In the genomic region with DNA sequence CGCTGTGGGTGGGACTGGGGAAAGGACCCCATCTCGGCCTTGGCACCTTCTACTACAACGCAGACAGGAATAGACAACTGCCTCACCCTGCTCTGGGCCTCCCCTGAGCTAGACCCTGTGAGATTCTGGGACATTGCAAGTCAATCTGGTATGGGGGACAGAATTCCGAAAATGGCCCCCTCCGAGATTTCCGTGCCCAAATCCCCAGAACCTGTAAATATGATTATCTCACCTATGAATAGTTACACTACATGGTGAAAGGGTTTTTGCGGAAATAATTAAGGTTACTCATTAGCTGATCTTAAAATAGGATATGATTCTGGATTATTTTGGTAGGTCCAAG, we compare ENCODE assay signal across 8 cellular contexts. TPM values are rescaled to one million over a fixed set of nuclear protein-coding genes. Genes with fewer than 3 reads are reported as not detected.
A peak's percentile ranks its signal among the peaks of the same experiment; 100 is the strongest.
DNase-seq lines count a peak whose midpoint lies in the region; ATAC-seq, FAIRE-seq and TF ChIP-seq lines count a peak whose summit lies in the region.

No MANE protein-coding gene starts in this region.

- no peak for DNase-seq in activated CD4-positive, alpha-beta T cell treated with anti-CD3 and anti-CD28 coated beads, Interleukin-2, amount 10 ng/mL, durations not matched to agents 24 days and 14 days
- DNase-seq in activated CD4-positive, alpha-beta T cell treated with anti-CD3 and anti-CD28 coated beads, Interleukin-2, amount 50 U/mL, for 4 hours: no peak
- DNase-seq in astrocyte of the cerebellum (ENCODE audit: low read depth): no peak
- DNase-seq in HepG2 (ENCODE audit: low spot score): no peak
- DNase-seq in thoracic aorta (ENCODE audit: low spot score): no peak
- DNase-seq in GDM1 (lab: John Stamatoyannopoulos, UW): no peak
- no peak for DNase-seq in superior temporal gyrus (ENCODE audit: extremely low spot score)

- H3K27me3 ChIP-seq in HepG2 (ENCODE audit: control insufficient read depth in 1 of 2, insufficient read depth in 2 of 2, low read length in 2 of 2) (no peaks in the 10 kb centered on the region; a peak in 1 of 5 replicates), thoracic aorta (replicated peaks; ENCODE audit: insufficient read depth) (no peaks in the 10 kb centered on the region)

- TF ChIP-seq CTCF in astrocyte of the cerebellum (IDR thresholded peaks at IDR 0.05; ENCODE audit: low read depth, low read length, missing control alignments) (no peak), HepG2 (CRISPR knock-in tag; IDR thresholded peaks at IDR 0.05) (no peak), thoracic aorta (IDR thresholded peaks at IDR 0.05) (no peak)

- H3K4me3 ChIP-seq in astrocyte of the cerebellum (ENCODE audit: low read depth, low read length) (peak overlapping the region; percentile 71), HepG2 (replicated peaks in 1 of 3; ENCODE audit: insufficient read depth in 1 of 3, low read depth in 2 of 3, low read length in 3 of 3) (peak overlapping the region; percentile 78 to 94 (median 90)), thoracic aorta (peak overlapping the region; percentile 97)

- no peaks in the 10 kb centered on the region for H3K9me3 Mint-ChIP-seq in activated CD4-positive, alpha-beta T cell treated with anti-CD3 and anti-CD28 coated beads, Interleukin-2, amount 10 ng/mL, durations not matched to agents 24 days and 14 days

- peak overlapping the region; percentile 93 for H3K4me3 Mint-ChIP-seq in activated CD4-positive, alpha-beta T cell treated with anti-CD3 and anti-CD28 coated beads, Interleukin-2, amount 10 ng/mL, durations not matched to agents 24 days and 14 days

- peaks cover 5 to 6% of the 10 kb centered on the region in 2 experiments; a peak in 4 of 5 replicates for H3K36me3 ChIP-seq in HepG2 (replicated peaks in 1 of 2; ENCODE audit: control insufficient read depth in 1 of 2, insufficient read depth in 2 of 2, low read length in 2 of 2)
- H3K36me3 ChIP-seq in thoracic aorta: peaks cover 21% of the 10 kb centered on the region

- peaks cover 23% of the 10 kb centered on the region for H3K36me3 Mint-ChIP-seq in activated CD4-positive, alpha-beta T cell treated with anti-CD3 and anti-CD28 coated beads, Interleukin-2, amount 10 ng/mL, durations not matched to agents 24 days and 14 days (ENCODE audit: low read depth)

- intact Hi-C loops in activated CD4-positive, alpha-beta T cell treated with anti-CD3 and anti-CD28 coated beads, Interleukin-2, amount 10 ng/mL, durations not matched to agents 24 days and 14 days (cut with micrococcal nuclease): no loop called here
- intact Hi-C loops in HepG2 (cut with micrococcal nuclease; ENCODE audit: unreplicated experiment): no loop called here

- peaks cover 22% of the 10 kb centered on the region for H3K4me1 ChIP-seq in HepG2 (ENCODE audit: insufficient read depth, low read length)
- peaks cover 13 to 28% of the 10 kb centered on the region in 2 donors for H3K4me1 ChIP-seq in thoracic aorta (ENCODE audit: control insufficient read depth in 1 of 2, low read depth in 2 of 2)

- no peak overlapping the region for H2AFZ ChIP-seq in HepG2 (ENCODE audit: low read length)

- BruUV-seq in HepG2 (replicated peaks; lab: Mats Ljungman, UMichigan): TSS peak; percentile 93

- POLR2A ChIA-PET in HepG2 (lab: Yijun Ruan, JAX): interaction anchor here (0.8 to 4.1 kb wide), 22 partner anchors 8 to 337 kb away, joined by 3 to 59 read pairs (median 5); a partner anchor contains a TSS

- peak overlapping the region; percentile 93 for H3K4me2 ChIP-seq in HepG2 (ENCODE audit: low read depth, low read length)

- no peaks in the 10 kb centered on the region for H3K9me3 ChIP-seq in HepG2 (ENCODE audit: low read length)
- no peaks in the 10 kb centered on the region for H3K9me3 ChIP-seq in thoracic aorta

- 5% methylated on average over 5 of the region's 7 CpGs for WGBS in HepG2 (ENCODE audit: low lambda C conversion rate)

- H3K27ac Mint-ChIP-seq in activated CD4-positive, alpha-beta T cell treated with anti-CD3 and anti-CD28 coated beads, Interleukin-2, amount 10 ng/mL, durations not matched to agents 24 days and 14 days: peak overlapping the region; percentile 97

- peaks cover 34% of the 10 kb centered on the region for H3K4me1 Mint-ChIP-seq in activated CD4-positive, alpha-beta T cell treated with anti-CD3 and anti-CD28 coated beads, Interleukin-2, amount 10 ng/mL, durations not matched to agents 24 days and 14 days

- no peak for TF ChIP-seq EP300 in HepG2 (IDR thresholded peaks at IDR 0.05; ENCODE audit: low read depth in 2 of 2, low read length in 2 of 2)
- no peak for TF ChIP-seq EP300 in HepG2 (CRISPR knock-in tag; IDR thresholded peaks at IDR 0.05; ENCODE audit: borderline replicate concordance)

- FAIRE-seq in HepG2 (lab: Jason Lieb, UNC): no peak

- TF ChIP-seq RAD21 in HepG2 (CRISPR knock-in tag; IDR thresholded peaks at IDR 0.05): no peak

- no peaks in the 10 kb centered on the region for H4K20me1 ChIP-seq in HepG2 (ENCODE audit: insufficient read depth, low read length)

- ATAC-seq in HepG2: no peak
- no peak for ATAC-seq in thoracic aorta (ENCODE audit: insufficient number of reproducible peaks, low FRiP score, low read depth)
- ATAC-seq in HG02678 (IDR thresholded peaks at IDR 0.05; ENCODE audit: unreplicated experiment): no peak

- in situ Hi-C loops in astrocyte of the cerebellum (cut with HindIII; ENCODE audit: low sequenced_read_pairs): no loop called here
- in situ Hi-C loops in HepG2 (cut with HindIII; ENCODE audit: extremely low pct_ligation_motif_present, low pct_unique_long_range_greater_than_20kb): no loop called here

- no peak for TF ChIP-seq POLR2A in HepG2 (IDR thresholded peaks at IDR 0.05; ENCODE audit: insufficient read depth in 1 of 2, low read depth in 2 of 2, low read length in 2 of 2)

- no peaks in the 10 kb centered on the region for H3K27me3 Mint-ChIP-seq in activated CD4-positive, alpha-beta T cell treated with anti-CD3 and anti-CD28 coated beads, Interleukin-2, amount 10 ng/mL, durations not matched to agents 24 days and 14 days

- H3K9ac ChIP-seq in HepG2 (ENCODE audit: insufficient read depth, low read depth, low read length): peak overlapping the region; percentile 89

- CTCF ChIA-PET in HepG2 (lab: Yijun Ruan, JAX; ENCODE audit: low intra/inter-chr PET ratio, low total read pairs): interaction anchor here (1.0 kb wide), 1 partner anchor 191 kb away, joined by 4 read pairs; no protein-coding TSS in a partner anchor

- peaks cover 18% of the 10 kb centered on the region for H3K79me2 ChIP-seq in HepG2 (ENCODE audit: insufficient read depth, low read length)

- H3K27ac ChIP-seq in HepG2 (ENCODE audit: extremely low read length, insufficient read depth, low read length): peak overlapping the region; percentile 88
- peak overlapping the region; percentile 94 to 98 for H3K27ac ChIP-seq in thoracic aorta

RNA-seq across cellular contexts. Expression of a gene that starts 0.6 kb away (rescaled TPM):
- total RNA-seq in activated CD4-positive, alpha-beta T cell treated with anti-CD3 and anti-CD28 coated beads, Interleukin-2, amount 10 ng/mL, durations not matched to agents 24 days and 14 days: 16.8 and 17.5 TPM in 2 replicates
- total RNA-seq in HepG2 (2016; rRNA removed; fragmentation: Illumina TruSeq; extraction: Trizol): 2.0 and 3.7 TPM in 2 replicates
- 1.0 and 1.1 TPM in 2 replicates for total RNA-seq in HepG2 (2016; cell fraction: cytosol; rRNA removed; fragmentation: Illumina TruSeq; extraction: Trizol; ENCODE audit: low read depth)
- total RNA-seq in HepG2 (2016; cell fraction: insoluble cytoplasmic fraction; rRNA removed; fragmentation: Illumina TruSeq; extraction: Trizol): 1.9 and 3.8 TPM in 2 replicates
- 2.8 TPM in 2 replicates for total RNA-seq in HepG2 (2016; cell fraction: membrane; rRNA removed; fragmentation: Illumina TruSeq; extraction: Trizol)
- 2.7 and 3.4 TPM in 2 replicates for total RNA-seq in HepG2 (2016; cell fraction: nucleus; rRNA removed; fragmentation: Illumina TruSeq; extraction: Trizol)
- polyA plus RNA-seq in HepG2 (2011; rRNA removed): 3.0 and 3.2 TPM in 2 replicates
- polyA plus RNA-seq in HepG2 (2011; cell fraction: cytosol; rRNA removed): 1.7 and 2.6 TPM in 2 replicates
- polyA plus RNA-seq in HepG2 (2011; cell fraction: nucleus; rRNA removed): 10.2 and 12.2 TPM in 2 replicates
- polyA plus RNA-seq in HepG2 (2012): 2.7 and 4.2 TPM in 2 replicates
- polyA plus RNA-seq in HepG2 (2016; cell fraction: cytosol; fragmentation: Illumina TruSeq; extraction: Trizol; ENCODE audit: low read depth): 0.78 and 0.83 TPM in 2 replicates
- 3.5 and 3.8 TPM in 2 replicates for polyA plus RNA-seq in HepG2 (2016; cell fraction: insoluble cytoplasmic fraction; fragmentation: Illumina TruSeq; extraction: Trizol; ENCODE audit: low read depth)
- 2.0 and 2.4 TPM in 2 replicates for polyA plus RNA-seq in HepG2 (2016; cell fraction: membrane; fragmentation: Illumina TruSeq; extraction: Trizol; ENCODE audit: low read depth)
- 6.2 and 6.8 TPM in 2 replicates for polyA plus RNA-seq in HepG2 (2016; cell fraction: nucleus; fragmentation: Illumina TruSeq; extraction: Trizol; ENCODE audit: insufficient read depth, low read depth)
- polyA minus RNA-seq in HepG2 (2011; rRNA and poly(A)+ RNA removed; ENCODE audit: low replicate concordance): 6.6 and 8.8 TPM in 2 replicates
- 2.9 and 3.8 TPM in 2 replicates for polyA minus RNA-seq in HepG2 (2011; cell fraction: cytosol; rRNA and poly(A)+ RNA removed)
- 7.0 and 7.3 TPM in 2 replicates for polyA minus RNA-seq in HepG2 (2011; cell fraction: nucleus; rRNA and poly(A)+ RNA removed)
- 10 to 100 TPM; 10.4 to 10.9 TPM for total RNA-seq in thoracic aorta

RNA-seq across cellular contexts. Expression of a gene that starts 8.4 kb away (rescaled TPM):
- 24.6 and 27.0 TPM in 2 replicates for total RNA-seq in activated CD4-positive, alpha-beta T cell treated with anti-CD3 and anti-CD28 coated beads, Interleukin-2, amount 10 ng/mL, durations not matched to agents 24 days and 14 days
- 40.2 and 41.2 TPM in 2 replicates for total RNA-seq in HepG2 (2016; rRNA removed; fragmentation: Illumina TruSeq; extraction: Trizol)
- total RNA-seq in HepG2 (2016; cell fraction: cytosol; rRNA removed; fragmentation: Illumina TruSeq; extraction: Trizol; ENCODE audit: low read depth): 49.0 and 49.9 TPM in 2 replicates
- total RNA-seq in HepG2 (2016; cell fraction: insoluble cytoplasmic fraction; rRNA removed; fragmentation: Illumina TruSeq; extraction: Trizol): 39.8 and 42.2 TPM in 2 replicates
- total RNA-seq in HepG2 (2016; cell fraction: membrane; rRNA removed; fragmentation: Illumina TruSeq; extraction: Trizol): 59.4 and 64.1 TPM in 2 replicates
- 18.8 and 20.1 TPM in 2 replicates for total RNA-seq in HepG2 (2016; cell fraction: nucleus; rRNA removed; fragmentation: Illumina TruSeq; extraction: Trizol)
- polyA plus RNA-seq in HepG2 (2011; rRNA removed): 30.3 and 36.5 TPM in 2 replicates
- 39.8 and 55.5 TPM in 2 replicates for polyA plus RNA-seq in HepG2 (2011; cell fraction: cytosol; rRNA removed)
- polyA plus RNA-seq in HepG2 (2011; cell fraction: nucleus; rRNA removed): 39.1 and 43.9 TPM in 2 replicates
- 25.9 and 32.1 TPM in 2 replicates for polyA plus RNA-seq in HepG2 (2012)
- 47.2 and 55.8 TPM in 2 replicates for polyA plus RNA-seq in HepG2 (2016; cell fraction: cytosol; fragmentation: Illumina TruSeq; extraction: Trizol; ENCODE audit: low read depth)
- polyA plus RNA-seq in HepG2 (2016; cell fraction: insoluble cytoplasmic fraction; fragmentation: Illumina TruSeq; extraction: Trizol; ENCODE audit: low read depth): 36.1 and 36.3 TPM in 2 replicates
- polyA plus RNA-seq in HepG2 (2016; cell fraction: membrane; fragmentation: Illumina TruSeq; extraction: Trizol; ENCODE audit: low read depth): 47.0 and 55.2 TPM in 2 replicates
- polyA plus RNA-seq in HepG2 (2016; cell fraction: nucleus; fragmentation: Illumina TruSeq; extraction: Trizol; ENCODE audit: insufficient read depth, low read depth): 21.2 and 23.9 TPM in 2 replicates
- polyA minus RNA-seq in HepG2 (2011; rRNA and poly(A)+ RNA removed; ENCODE audit: low replicate concordance): 66.1 and 97.3 TPM in 2 replicates
- polyA minus RNA-seq in HepG2 (2011; cell fraction: cytosol; rRNA and poly(A)+ RNA removed): 7.8 and 9.5 TPM in 2 replicates
- 18.9 and 20.1 TPM in 2 replicates for polyA minus RNA-seq in HepG2 (2011; cell fraction: nucleus; rRNA and poly(A)+ RNA removed)
- total RNA-seq in thoracic aorta: 1 to 10 TPM; 7.1 to 8.5 TPM

RNA-seq across cellular contexts. Expression of a gene that starts 23.6 kb away (rescaled TPM):
- total RNA-seq in activated CD4-positive, alpha-beta T cell treated with anti-CD3 and anti-CD28 coated beads, Interleukin-2, amount 10 ng/mL, durations not matched to agents 24 days and 14 days: 689 and 698 TPM in 2 replicates
- total RNA-seq in HepG2 (2016; rRNA removed; fragmentation: Illumina TruSeq; extraction: Trizol) (302 and 361 TPM in 2 replicates), thoracic aorta (100 to 1,000 TPM; 192 to 204 TPM)
- total RNA-seq in HepG2 (2016; cell fraction: cytosol; rRNA removed; fragmentation: Illumina TruSeq; extraction: Trizol; ENCODE audit: low read depth): 29.3 and 34.8 TPM in 2 replicates
- 282 and 373 TPM in 2 replicates for total RNA-seq in HepG2 (2016; cell fraction: insoluble cytoplasmic fraction; rRNA removed; fragmentation: Illumina TruSeq; extraction: Trizol)
- 118 and 119 TPM in 2 replicates for total RNA-seq in HepG2 (2016; cell fraction: membrane; rRNA removed; fragmentation: Illumina TruSeq; extraction: Trizol)
- total RNA-seq in HepG2 (2016; cell fraction: nucleus; rRNA removed; fragmentation: Illumina TruSeq; extraction: Trizol): 266 and 307 TPM in 2 replicates
- 439 and 461 TPM in 2 replicates for polyA plus RNA-seq in HepG2 (2011; rRNA removed)
- 192 and 284 TPM in 2 replicates for polyA plus RNA-seq in HepG2 (2011; cell fraction: cytosol; rRNA removed)
- polyA plus RNA-seq in HepG2 (2011; cell fraction: nucleus; rRNA removed): 913 and 1,149 TPM in 2 replicates
- polyA plus RNA-seq in HepG2 (2012): 400 and 525 TPM in 2 replicates
- 31.8 and 43.0 TPM in 2 replicates for polyA plus RNA-seq in HepG2 (2016; cell fraction: cytosol; fragmentation: Illumina TruSeq; extraction: Trizol; ENCODE audit: low read depth)
- polyA plus RNA-seq in HepG2 (2016; cell fraction: insoluble cytoplasmic fraction; fragmentation: Illumina TruSeq; extraction: Trizol; ENCODE audit: low read depth): 296 and 460 TPM in 2 replicates
- 94.7 and 105 TPM in 2 replicates for polyA plus RNA-seq in HepG2 (2016; cell fraction: membrane; fragmentation: Illumina TruSeq; extraction: Trizol; ENCODE audit: low read depth)
- polyA plus RNA-seq in HepG2 (2016; cell fraction: nucleus; fragmentation: Illumina TruSeq; extraction: Trizol; ENCODE audit: insufficient read depth, low read depth): 574 and 592 TPM in 2 replicates
- polyA minus RNA-seq in HepG2 (2011; rRNA and poly(A)+ RNA removed; ENCODE audit: low replicate concordance): 1,983 and 2,170 TPM in 2 replicates
- polyA minus RNA-seq in HepG2 (2011; cell fraction: cytosol; rRNA and poly(A)+ RNA removed): 465 and 488 TPM in 2 replicates
- polyA minus RNA-seq in HepG2 (2011; cell fraction: nucleus; rRNA and poly(A)+ RNA removed): 351 and 419 TPM in 2 replicates

RNA-seq across cellular contexts. Expression of a gene that starts 34.7 kb away (rescaled TPM):
- total RNA-seq in activated CD4-positive, alpha-beta T cell treated with anti-CD3 and anti-CD28 coated beads, Interleukin-2, amount 10 ng/mL, durations not matched to agents 24 days and 14 days: 108 and 114 TPM in 2 replicates
- total RNA-seq in HepG2 (2016; rRNA removed; fragmentation: Illumina TruSeq; extraction: Trizol): 55.0 and 70.9 TPM in 2 replicates
- 45.6 and 61.8 TPM in 2 replicates for total RNA-seq in HepG2 (2016; cell fraction: cytosol; rRNA removed; fragmentation: Illumina TruSeq; extraction: Trizol; ENCODE audit: low read depth)
- total RNA-seq in HepG2 (2016; cell fraction: insoluble cytoplasmic fraction; rRNA removed; fragmentation: Illumina TruSeq; extraction: Trizol): 56.2 and 72.4 TPM in 2 replicates
- total RNA-seq in HepG2 (2016; cell fraction: membrane; rRNA removed; fragmentation: Illumina TruSeq; extraction: Trizol): 35.3 and 50.0 TPM in 2 replicates
- total RNA-seq in HepG2 (2016; cell fraction: nucleus; rRNA removed; fragmentation: Illumina TruSeq; extraction: Trizol): 22.1 and 25.7 TPM in 2 replicates
- polyA plus RNA-seq in HepG2 (2011; rRNA removed): 49.7 and 51.4 TPM in 2 replicates
- 61.9 and 66.7 TPM in 2 replicates for polyA plus RNA-seq in HepG2 (2011; cell fraction: cytosol; rRNA removed)
- polyA plus RNA-seq in HepG2 (2011; cell fraction: nucleus; rRNA removed): 108 and 113 TPM in 2 replicates
- polyA plus RNA-seq in HepG2 (2012): 41.7 and 46.0 TPM in 2 replicates
- 56.7 and 73.4 TPM in 2 replicates for polyA plus RNA-seq in HepG2 (2016; cell fraction: cytosol; fragmentation: Illumina TruSeq; extraction: Trizol; ENCODE audit: low read depth)
- polyA plus RNA-seq in HepG2 (2016; cell fraction: insoluble cytoplasmic fraction; fragmentation: Illumina TruSeq; extraction: Trizol; ENCODE audit: low read depth): 88.0 and 94.2 TPM in 2 replicates
- 38.7 and 48.0 TPM in 2 replicates for polyA plus RNA-seq in HepG2 (2016; cell fraction: membrane; fragmentation: Illumina TruSeq; extraction: Trizol; ENCODE audit: low read depth)
- polyA plus RNA-seq in HepG2 (2016; cell fraction: nucleus; fragmentation: Illumina TruSeq; extraction: Trizol; ENCODE audit: insufficient read depth, low read depth): 55.6 and 56.2 TPM in 2 replicates
- 46.3 and 131 TPM in 2 replicates for polyA minus RNA-seq in HepG2 (2011; rRNA and poly(A)+ RNA removed; ENCODE audit: low replicate concordance)
- 25.4 and 27.7 TPM in 2 replicates for polyA minus RNA-seq in HepG2 (2011; cell fraction: cytosol; rRNA and poly(A)+ RNA removed)
- 21.0 and 24.5 TPM in 2 replicates for polyA minus RNA-seq in HepG2 (2011; cell fraction: nucleus; rRNA and poly(A)+ RNA removed)
- 10 to 100 TPM; 90.3 to 98.8 TPM for total RNA-seq in thoracic aorta

RNA-seq across cellular contexts. Expression of a gene that starts 38.2 kb away (rescaled TPM):
- 161 and 175 TPM in 2 replicates for total RNA-seq in activated CD4-positive, alpha-beta T cell treated with anti-CD3 and anti-CD28 coated beads, Interleukin-2, amount 10 ng/mL, durations not matched to agents 24 days and 14 days
- total RNA-seq in HepG2 (2016; rRNA removed; fragmentation: Illumina TruSeq; extraction: Trizol) (29.5 and 36.2 TPM in 2 replicates), thoracic aorta (10 to 100 TPM; 17.1 to 18.9 TPM)
- total RNA-seq in HepG2 (2016; cell fraction: cytosol; rRNA removed; fragmentation: Illumina TruSeq; extraction: Trizol; ENCODE audit: low read depth): 14.2 and 15.5 TPM in 2 replicates
- total RNA-seq in HepG2 (2016; cell fraction: insoluble cytoplasmic fraction; rRNA removed; fragmentation: Illumina TruSeq; extraction: Trizol): 25.4 and 36.1 TPM in 2 replicates
- total RNA-seq in HepG2 (2016; cell fraction: membrane; rRNA removed; fragmentation: Illumina TruSeq; extraction: Trizol): 26.0 and 30.0 TPM in 2 replicates
- total RNA-seq in HepG2 (2016; cell fraction: nucleus; rRNA removed; fragmentation: Illumina TruSeq; extraction: Trizol): 14.4 and 19.6 TPM in 2 replicates
- 50.3 and 55.5 TPM in 2 replicates for polyA plus RNA-seq in HepG2 (2011; rRNA removed)
- polyA plus RNA-seq in HepG2 (2011; cell fraction: cytosol; rRNA removed): 32.0 and 34.7 TPM in 2 replicates
- 59.9 and 61.9 TPM in 2 replicates for polyA plus RNA-seq in HepG2 (2011; cell fraction: nucleus; rRNA removed)
- polyA plus RNA-seq in HepG2 (2012): 47.3 and 47.7 TPM in 2 replicates
- 22.8 and 27.9 TPM in 2 replicates for polyA plus RNA-seq in HepG2 (2016; cell fraction: cytosol; fragmentation: Illumina TruSeq; extraction: Trizol; ENCODE audit: low read depth)
- polyA plus RNA-seq in HepG2 (2016; cell fraction: insoluble cytoplasmic fraction; fragmentation: Illumina TruSeq; extraction: Trizol; ENCODE audit: low read depth): 54.2 and 62.5 TPM in 2 replicates
- polyA plus RNA-seq in HepG2 (2016; cell fraction: membrane; fragmentation: Illumina TruSeq; extraction: Trizol; ENCODE audit: low read depth): 30.4 and 40.6 TPM in 2 replicates
- polyA plus RNA-seq in HepG2 (2016; cell fraction: nucleus; fragmentation: Illumina TruSeq; extraction: Trizol; ENCODE audit: insufficient read depth, low read depth): 53.2 and 66.7 TPM in 2 replicates
- polyA minus RNA-seq in HepG2 (2011; rRNA and poly(A)+ RNA removed; ENCODE audit: low replicate concordance): 39.7 and 154 TPM in 2 replicates
- polyA minus RNA-seq in HepG2 (2011; cell fraction: cytosol; rRNA and poly(A)+ RNA removed): 26.9 and 27.3 TPM in 2 replicates
- 20.8 and 23.0 TPM in 2 replicates for polyA minus RNA-seq in HepG2 (2011; cell fraction: nucleus; rRNA and poly(A)+ RNA removed)
